8 cellular contexts compared by ENCODE assay signal in the genomic region with DNA sequence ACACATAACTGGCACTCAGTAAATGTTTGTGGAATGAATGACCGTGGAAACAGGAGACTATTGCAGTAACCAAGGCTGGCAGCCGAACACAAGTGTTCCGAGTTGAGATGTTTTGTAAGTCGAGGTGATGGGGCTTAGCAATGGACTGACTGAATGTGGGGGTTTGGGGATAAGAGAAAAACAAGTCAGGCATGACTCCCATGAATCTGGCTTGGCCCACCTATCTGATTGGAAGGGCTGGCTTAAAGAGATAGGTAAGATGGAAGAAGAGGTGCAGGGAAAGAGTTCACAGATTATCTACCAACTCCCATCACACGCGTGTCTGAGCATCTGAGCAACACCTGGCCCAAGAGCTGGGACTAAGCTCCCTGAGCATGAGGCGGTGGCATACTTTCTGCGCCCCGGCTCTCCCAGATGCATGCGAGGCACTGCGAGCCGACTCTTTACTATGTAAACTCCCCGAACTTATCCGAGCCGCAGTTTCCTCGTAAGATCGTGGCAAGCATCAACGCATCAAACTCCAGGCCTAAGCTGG. TPM values are rescaled to one million over a fixed set of nuclear protein-coding genes. Genes with fewer than 3 reads are reported as not detected.
A peak's percentile ranks its signal among the peaks of the same experiment; 100 is the strongest.
DNase-seq lines count a peak whose midpoint lies in the region; ATAC-seq and TF ChIP-seq lines count a peak whose summit lies in the region.

No MANE protein-coding gene starts in this region.

- peak overlapping the region; percentile 96 for H3K4me3 ChIP-seq in LNCaP clone FGC (ENCODE audit: low read depth, low read length)

- peaks cover 0 to 1% (median 0%) of the 10 kb centered on the region in 3 donors for H3K27me3 Mint-ChIP-seq in CD14-positive monocyte (ENCODE audit: low read depth in 3 of 3)
- no peaks in the 10 kb centered on the region for H3K27me3 Mint-ChIP-seq in dendritic cell treated with granulocyte-macrophage colony-stimulating factor and Interleukin-4, amounts not matched to agents 40 ng/mL and 50 ng/mL, for 4 days
- peaks cover 3% of the 10 kb centered on the region for H3K27me3 Mint-ChIP-seq in nephron progenitor cell (ENCODE audit: low read depth, poor library complexity)

- TF ChIP-seq CTCF in CD14-positive monocyte (IDR thresholded peaks at IDR 0.05) (no peak), LNCaP clone FGC (IDR thresholded peaks at IDR 0.05; ENCODE audit: control insufficient read depth, extremely low read depth, insufficient read depth) (no peak), nephron progenitor cell (IDR thresholded peaks at IDR 0.05) (no peak)

- intact Hi-C loops in CD14-positive monocyte (cut with micrococcal nuclease): loop anchor here (1.0 to 10.0 kb wide), 5 partner anchors 14 to 618 kb away; a partner anchor contains a TSS
- intact Hi-C loops in dendritic cell treated with granulocyte-macrophage colony-stimulating factor and Interleukin-4, amounts not matched to agents 40 ng/mL and 50 ng/mL, for 4 days (cut with micrococcal nuclease): loop anchor here (1.0 kb wide), 2 partner anchors 15 to 23 kb away; a partner anchor contains a TSS

- H3K36me3 Mint-ChIP-seq in CD14-positive monocyte (peaks cover 31 to 35% of the 10 kb centered on the region in 2 donors), nephron progenitor cell (ENCODE audit: low read depth) (no peaks in the 10 kb centered on the region)
- peaks cover 58% of the 10 kb centered on the region for H3K36me3 Mint-ChIP-seq in dendritic cell treated with granulocyte-macrophage colony-stimulating factor and Interleukin-4, amounts not matched to agents 40 ng/mL and 50 ng/mL, for 4 days (ENCODE audit: low read depth)

- H3K4me1 Mint-ChIP-seq in CD14-positive monocyte (peaks cover 40% of the 10 kb centered on the region), nephron progenitor cell (peaks cover 35% of the 10 kb centered on the region)
- peaks cover 54% of the 10 kb centered on the region for H3K4me1 Mint-ChIP-seq in dendritic cell treated with granulocyte-macrophage colony-stimulating factor and Interleukin-4, amounts not matched to agents 40 ng/mL and 50 ng/mL, for 4 days (ENCODE audit: low read depth)

- ATAC-seq in HG02870 (IDR thresholded peaks at IDR 0.05; ENCODE audit: unreplicated experiment) (no peak), GM21528 (IDR thresholded peaks at IDR 0.05; ENCODE audit: low FRiP score, unreplicated experiment) (no peak), GM18498 (IDR thresholded peaks at IDR 0.05; ENCODE audit: unreplicated experiment) (no peak)

- DNase-seq in CD14-positive monocyte (ENCODE audit: low spot score): no peak
- DNase-seq in LNCaP clone FGC (ENCODE audit: low read depth): no peak
- DNase-seq in nephron progenitor cell: no peak
- DNase-seq in germinal center (ENCODE audit: low spot score): no peak

- H3K27ac Mint-ChIP-seq in CD14-positive monocyte (peak overlapping the region; percentile 92 to 98 (median 96)), nephron progenitor cell (peak overlapping the region; percentile 76)
- H3K27ac Mint-ChIP-seq in dendritic cell treated with granulocyte-macrophage colony-stimulating factor and Interleukin-4, amounts not matched to agents 40 ng/mL and 50 ng/mL, for 4 days: peak overlapping the region; percentile 76

- H3K9me3 Mint-ChIP-seq in CD14-positive monocyte (no peaks in the 10 kb centered on the region), nephron progenitor cell (no peaks in the 10 kb centered on the region)
- no peaks in the 10 kb centered on the region for H3K9me3 Mint-ChIP-seq in dendritic cell treated with granulocyte-macrophage colony-stimulating factor and Interleukin-4, amounts not matched to agents 40 ng/mL and 50 ng/mL, for 4 days

- H3K4me3 Mint-ChIP-seq in CD14-positive monocyte (peak overlapping the region; percentile 93 to 95), nephron progenitor cell (peak overlapping the region; percentile 100)
- peak overlapping the region; percentile 98 for H3K4me3 Mint-ChIP-seq in dendritic cell treated with granulocyte-macrophage colony-stimulating factor and Interleukin-4, amounts not matched to agents 40 ng/mL and 50 ng/mL, for 4 days

RNA-seq across cellular contexts. Expression of a gene that starts 0.5 kb away (rescaled TPM):
- 10 to 100 TPM; 61.1 to 79.1 TPM for polyA plus RNA-seq in CD14-positive monocyte

RNA-seq across cellular contexts. Expression of a gene that starts 0.8 kb away (rescaled TPM):
- 1 to 10 TPM; 7.2 to 9.4 TPM for polyA plus RNA-seq in CD14-positive monocyte

RNA-seq across cellular contexts. Expression of a gene that starts 15.7 kb away (rescaled TPM):
- polyA plus RNA-seq in CD14-positive monocyte: 1 to 10 TPM; 1.4 to 1.5 TPM

RNA-seq across cellular contexts. Expression of a gene that starts 22.6 kb away (rescaled TPM):
- polyA plus RNA-seq in CD14-positive monocyte: 10 to 100 TPM; 72.4 to 76.9 TPM

RNA-seq across cellular contexts. Expression of a gene that starts 30.3 kb away (rescaled TPM):
- polyA plus RNA-seq in CD14-positive monocyte: not detected
